In genomic region chr5:157767674-157768073, GRCh38 we compare ENCODE assay signal across 21 cellular contexts.
"Had no signal": no experiment of that assay in that cellular context is flagged by ENCODE, and none has a peak within 500 bp of the region (broad histone marks: within the 10 kb centered on the region; RNA-seq: fewer than 3 reads in every experiment).

No MANE protein-coding gene starts in this region.

- H3K9me3 ChIP-seq: adrenal gland, SK-N-SH had no signal

- DNase-seq: activated CD4-positive, alpha-beta memory T cell treated with anti-CD3 and anti-CD28 coated beads, Interleukin-2, amount 10 ng/mL, durations not matched to agents 7 days and 5 days; activated CD4-positive, alpha-beta T cell treated with anti-CD3 and anti-CD28 coated beads for 36 hours; activated CD4-positive, alpha-beta T cell treated with anti-CD3 and anti-CD28 coated beads, Interleukin-2, amount 50 U/mL, for 1 hour; activated gamma-delta T cell treated with Interleukin-2 at 50 U/mL for 16 hours; activated naive CD4-positive, alpha-beta T cell treated with anti-CD3 and anti-CD28 coated beads, Interleukin-2, amount 10 ng/mL, durations not matched to agents 7 days and 5 days; activated naive CD8-positive, alpha-beta T cell treated with anti-CD3 and anti-CD28 coated beads for 36 hours; activated T-cell treated with anti-CD3 and anti-CD28 coated beads for 4 hours; activated T-cell treated with anti-CD3 and anti-CD28 coated beads, Interleukin-2, amount 50 U/mL, for 48 hours; adrenal gland; anterior cingulate cortex; NCI-H1105 treated with DMSO at 0.1 percent for 48 hours; NCI-H1436 treated with DMSO at 0.1 percent for 48 hours; NCI-H187; NCI-H2081; NCI-H510A treated with DMSO at 0.1 percent for 48 hours; NCI-H69; NK-92 treated with Interleukin-12 subunit alpha and Interleukin-12 subunit beta, amount 100 ng/mL, for 24 hours; SK-N-SH; T-helper 1 cell; WERI-Rb-1 had no signal

- H3K4me2 ChIP-seq: SK-N-SH had no signal

- H3K9me2 ChIP-seq: SK-N-SH had no signal

- H3K4me1 ChIP-seq: adrenal gland had no signal

- H3K9ac ChIP-seq: SK-N-SH had no signal

- H3K4me3 ChIP-seq: adrenal gland had no signal

- ATAC-seq: activated CD4-positive, alpha-beta T cell treated with anti-CD3 and anti-CD28 coated beads for 36 hours; activated T-helper 17 cell treated with anti-CD3 and anti-CD28 coated beads, Interleukin-2, amount 50 U/mL, for 72 hours had no signal

- H3K27ac ChIP-seq: adrenal gland, WERI-Rb-1 had no signal

- H3K27me3 ChIP-seq: adrenal gland had no signal

- H3K36me3 ChIP-seq: adrenal gland, WERI-Rb-1 had no signal
